Comparison of ENCODE assay signal across 12 cellular contexts in genomic region chr1:101060992-101061391, GRCh38. TPM values are rescaled to one million over a fixed set of nuclear protein-coding genes. Genes with fewer than 3 reads are reported as not detected.
DNase-seq lines count a peak whose midpoint lies in the region; ATAC-seq and TF ChIP-seq lines count a peak whose summit lies in the region.
"Had no signal": no experiment of that assay in that cellular context is flagged by ENCODE, and none has a peak within 500 bp of the region (broad histone marks: within the 10 kb centered on the region; RNA-seq: fewer than 3 reads in every experiment).

No MANE protein-coding gene starts in this region.

- no peaks in the 10 kb centered on the region for H3K4me1 ChIP-seq in osteoblast (ENCODE audit: insufficient read depth, low read length)
- H3K4me1 ChIP-seq: tibial nerve had no signal

- no peaks in the 10 kb centered on the region for H3K9me3 Mint-ChIP-seq in activated B cell treated with CpG ODN at 0.5 μM for 24 hours
- H3K9me3 Mint-ChIP-seq: central memory CD8-positive, alpha-beta T cell had no signal

- no peaks in the 10 kb centered on the region for H3K27me3 ChIP-seq in osteoblast (ENCODE audit: insufficient read depth, low read length)
- H3K27me3 ChIP-seq: tibial nerve had no signal

- no peaks in the 10 kb centered on the region for H3K27me3 Mint-ChIP-seq in activated B cell treated with CpG ODN at 0.5 μM for 24 hours
- H3K27me3 Mint-ChIP-seq: central memory CD8-positive, alpha-beta T cell had no signal

- H3K36me3 ChIP-seq in osteoblast (ENCODE audit: insufficient read depth, low read length) = no peaks in the 10 kb centered on the region

- no peak overlapping the region for H3K4me3 Mint-ChIP-seq in activated B cell treated with CpG ODN at 0.5 μM for 24 hours
- H3K4me3 Mint-ChIP-seq: central memory CD8-positive, alpha-beta T cell had no signal

- H4K20me1 ChIP-seq in osteoblast (ENCODE audit: insufficient read depth, low read length) = no peaks in the 10 kb centered on the region

- peak; percentile 50 for ATAC-seq in GM21367 (IDR thresholded peaks at IDR 0.05; ENCODE audit: unreplicated experiment)
- peak; percentile 81 for ATAC-seq in HG03064 (IDR thresholded peaks at IDR 0.05; ENCODE audit: low read depth, unreplicated experiment)
- peak; percentile 68 for ATAC-seq in activated B cell treated with CpG ODN at 0.5 μM for 24 hours (ENCODE audit: low read depth)

- H3K27ac Mint-ChIP-seq in activated B cell treated with CpG ODN at 0.5 μM for 24 hours = peak overlapping the region; percentile 72

- POLR2A ChIA-PET in activated B cell treated with CpG ODN at 0.5 μM for 24 hours (lab: Charles Lee) = interaction anchor here (0.6 to 5.6 kb wide), 6 partner anchors 8 to 202 kb away, joined by 3 to 27 read pairs (median 4); no protein-coding TSS in a partner anchor

- H3K27ac ChIP-seq in osteoblast (ENCODE audit: low read depth, low read length) = no peak overlapping the region
- H3K27ac ChIP-seq: tibial nerve had no signal

- H3K4me1 Mint-ChIP-seq in activated B cell treated with CpG ODN at 0.5 μM for 24 hours = peaks cover 61% of the 10 kb centered on the region

- H3K4me2 ChIP-seq in osteoblast (ENCODE audit: insufficient read depth, low read length) = no peak overlapping the region

- intact Hi-C loops in activated B cell treated with CpG ODN at 0.5 μM for 24 hours (cut with micrococcal nuclease) = loop anchor here (1.0 to 10.0 kb wide), 2 partner anchors 9 to 374 kb away; no protein-coding TSS in a partner anchor

- DNase-seq in GM13977 (ENCODE audit: low spot score) (peak; percentile 16), activated B cell treated with CpG ODN at 0.5 μM for 24 hours (no peak), osteoblast (ENCODE audit: insufficient read length, low spot score, missing footprints) (no peak), SW480 (ENCODE audit: low spot score) (no peak), NCI-H2227 (lab: John Stamatoyannopoulos, UW; ENCODE audit: unreplicated experiment) (no peak), NCI-H1436 treated with DMSO at 0.1 percent for 48 hours (lab: John Stamatoyannopoulos, UW) (no peak)
- DNase-seq: activated CD4-positive, alpha-beta T cell treated with anti-CD3 and anti-CD28 coated beads for 48 hours; NCI-H2081 treated with DMSO at 0.1 percent for 48 hours had no signal

- no peaks in the 10 kb centered on the region for H3K79me2 ChIP-seq in osteoblast (ENCODE audit: insufficient read depth, low read length)

- H3K4me3 ChIP-seq in osteoblast (ENCODE audit: insufficient read depth, low read length) = no peak overlapping the region
- H3K4me3 ChIP-seq: tibial nerve had no signal

- in situ Hi-C loops in GM13977 (cut with MboI; ENCODE audit: low pct_unique_long_range_greater_than_20kb, low sequenced_read_pairs, unreplicated experiment) = no loop called here

- no peak overlapping the region for H2AFZ ChIP-seq in osteoblast (ENCODE audit: low read length)

- no peaks in the 10 kb centered on the region for H3K9me3 ChIP-seq in osteoblast (ENCODE audit: low read depth, low read length)

- TF ChIP-seq CTCF in GM13977 (IDR thresholded peaks at IDR 0.05; ENCODE audit: extremely low read depth, insufficient read depth, missing control alignments) (no peak), activated B cell treated with CpG ODN at 0.5 μM for 24 hours (IDR thresholded peaks at IDR 0.05) (no peak), osteoblast (IDR thresholded peaks at IDR 0.05; ENCODE audit: extremely low read depth, low read depth, low read length) (no peak)

- CTCF ChIA-PET in activated B cell treated with CpG ODN at 0.5 μM for 24 hours (lab: Charles Lee) = no interaction called here

- H3K36me3 Mint-ChIP-seq in activated B cell treated with CpG ODN at 0.5 μM for 24 hours (ENCODE audit: low read depth) = peaks cover 10% of the 10 kb centered on the region

RNA-seq across cellular contexts. Expression of gene DPH5, which starts 35.4 kb away (rescaled TPM):
- total RNA-seq in activated B cell treated with CpG ODN at 0.5 μM for 24 hours (45.2 and 51.9 TPM in 2 replicates), osteoblast (32.1 and 33.3 TPM in 2 replicates)
